ENCODE assay signal across 13 cellular contexts in the genomic region with DNA sequence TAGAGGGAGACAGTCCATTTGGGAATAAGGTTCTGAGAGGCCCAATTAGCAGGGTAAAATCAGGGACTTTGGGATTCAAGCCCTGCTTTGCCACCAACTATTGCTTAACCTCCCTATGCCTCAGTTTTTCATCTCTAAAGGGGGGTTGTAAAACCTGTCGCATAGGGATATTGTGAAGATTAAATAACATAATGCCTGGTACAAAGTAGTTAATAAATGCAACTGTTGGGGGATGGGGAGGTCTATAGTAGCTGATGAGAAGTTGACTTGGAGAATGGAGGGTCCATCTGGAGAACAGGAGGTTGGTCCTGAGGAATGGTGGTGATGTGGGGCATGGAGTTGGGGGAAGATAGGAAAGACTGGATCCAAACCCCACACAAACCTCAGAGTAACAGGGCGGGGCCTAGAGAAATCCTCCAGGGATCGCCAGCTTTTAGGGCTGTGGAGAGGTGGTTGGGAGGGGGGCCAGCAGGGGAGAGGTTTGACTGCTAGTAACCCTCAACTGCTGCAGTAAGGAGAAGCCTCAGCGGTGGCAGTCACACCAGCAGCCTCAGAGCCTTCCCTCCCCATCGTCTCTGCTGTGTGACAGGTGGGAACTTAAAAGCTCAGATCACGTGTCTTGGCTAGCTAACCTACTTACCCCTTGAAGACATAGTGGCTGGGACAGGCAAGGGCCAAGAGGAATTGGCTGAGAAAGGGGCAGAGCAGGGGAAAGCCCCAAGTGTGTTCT. TPM values are rescaled to one million over a fixed set of nuclear protein-coding genes. Genes with fewer than 3 reads are reported as not detected.
DNase-seq lines count a peak whose midpoint lies in the region; ATAC-seq and TF ChIP-seq lines count a peak whose summit lies in the region.
"Had no signal": no experiment of that assay in that cellular context is flagged by ENCODE, and none has a peak within 500 bp of the region (broad histone marks: within the 10 kb centered on the region; RNA-seq: fewer than 3 reads in every experiment).

No MANE protein-coding gene starts in this region.

- peaks cover 60% of the 10 kb centered on the region for H3K27me3 ChIP-seq in HUES6 (ENCODE audit: control insufficient read depth, insufficient read depth, low read length)
- no peaks in the 10 kb centered on the region for H3K27me3 ChIP-seq in ovary

- no TSS peak for BruUV-seq in Calu3 (replicated peaks; lab: Mats Ljungman, UMichigan)

- H3K36me3 Mint-ChIP-seq in Calu3 (ENCODE audit: insufficient read depth, unreplicated experiment) (peaks cover 6% of the 10 kb centered on the region), activated B cell treated with CpG ODN at 0.5 μM for 24 hours (ENCODE audit: low read depth) (no peaks in the 10 kb centered on the region), naive B cell (no peaks in the 10 kb centered on the region)

- intact Hi-C loops in Calu3 (cut with micrococcal nuclease; ENCODE audit: unreplicated experiment) = no loop called here
- intact Hi-C loops in activated B cell treated with CpG ODN at 0.5 μM for 24 hours (cut with micrococcal nuclease) = loop anchor here (5.0 kb wide), 1 partner anchor 135 kb away; no protein-coding TSS in a partner anchor
- intact Hi-C loops in ovary (cut with DNase I) = no loop called here

- H3K4me1 ChIP-seq in HUES6 (ENCODE audit: control insufficient read depth, insufficient read depth, low read length) = peaks cover 21% of the 10 kb centered on the region
- H3K4me1 ChIP-seq in ovary (ENCODE audit: insufficient read depth) = peaks cover 6% of the 10 kb centered on the region

- H3K9me3 Mint-ChIP-seq in Calu3 (ENCODE audit: low read depth, unreplicated experiment) (no peaks in the 10 kb centered on the region), activated B cell treated with CpG ODN at 0.5 μM for 24 hours (no peaks in the 10 kb centered on the region), naive B cell (peaks cover 0 to 5% (median 0%) of the 10 kb centered on the region in 7 donors)
- H3K9me3 Mint-ChIP-seq: dendritic cell treated with granulocyte-macrophage colony-stimulating factor and Interleukin-4, amounts not matched to agents 40 ng/mL and 50 ng/mL, for 4 days had no signal

- TF ChIP-seq POLR2A in ovary (IDR thresholded peaks at IDR 0.05) = no peak

- H3K9me3 ChIP-seq in HUES6 (ENCODE audit: control insufficient read depth, insufficient read depth, low read depth, low read length) = no peaks in the 10 kb centered on the region
- H3K9me3 ChIP-seq in ovary = no peaks in the 10 kb centered on the region
- H3K9me3 ChIP-seq: gastrocnemius medialis had no signal

- H3K27ac Mint-ChIP-seq in Calu3 (ENCODE audit: unreplicated experiment) (no peak overlapping the region), activated B cell treated with CpG ODN at 0.5 μM for 24 hours (no peak overlapping the region), naive B cell (no peak overlapping the region)
- H3K27ac Mint-ChIP-seq: dendritic cell treated with granulocyte-macrophage colony-stimulating factor and Interleukin-4, amounts not matched to agents 40 ng/mL and 50 ng/mL, for 4 days had no signal

- WGBS in ovary, 3 donors = 60 to 68% (median 61%) methylated on average over 6 of the region's 6 CpGs

- H3K4me1 Mint-ChIP-seq in Calu3 (ENCODE audit: low read depth, unreplicated experiment) (no peaks in the 10 kb centered on the region), activated B cell treated with CpG ODN at 0.5 μM for 24 hours (peaks cover 12% of the 10 kb centered on the region), naive B cell (peaks cover 12 to 17% (median 16%) of the 10 kb centered on the region in 3 donors)

- H3K27ac ChIP-seq in HUES6 (ENCODE audit: low read depth, low read length) = no peak overlapping the region
- H3K27ac ChIP-seq in ovary = no peak overlapping the region
- H3K27ac ChIP-seq: gastrocnemius medialis had no signal

- H3K4me3 Mint-ChIP-seq in Calu3 (ENCODE audit: low read depth, unreplicated experiment) = peak overlapping the region; percentile 56
- H3K4me3 Mint-ChIP-seq in activated B cell treated with CpG ODN at 0.5 μM for 24 hours = peak overlapping the region; percentile 42
- H3K4me3 Mint-ChIP-seq in naive B cell = peak overlapping the region; percentile 16 to 88 (median 77)

- no peak overlapping the region for H3K9ac ChIP-seq in HUES6 (ENCODE audit: low read length)

- ATAC-seq in activated B cell treated with CpG ODN at 0.5 μM for 24 hours (ENCODE audit: low read depth) = no peak
- ATAC-seq in naive B cell (ENCODE audit: low read depth in 2 of 2) = peak in 1 of 2 donors; percentile 20
- ATAC-seq in HG03139 (IDR thresholded peaks at IDR 0.05; ENCODE audit: unreplicated experiment) = no peak
- ATAC-seq in HG03135 (IDR thresholded peaks at IDR 0.05; ENCODE audit: unreplicated experiment) = no peak

- H3K4me3 ChIP-seq in HUES6 (ENCODE audit: low read depth, low read length) (0 out of 2 replicates have a peak overlapping the region, but pooled peaks have one; percentile 80), ovary (no peak overlapping the region)

- CTCF ChIA-PET in Calu3 (lab: Charles Lee) = interaction anchor here (0.9 kb wide), 1 partner anchor 21 kb away, joined by 3 read pairs; the partner anchor contains the start of gene NLRX1
- CTCF ChIA-PET in activated B cell treated with CpG ODN at 0.5 μM for 24 hours (lab: Charles Lee) = no interaction called here

- TF ChIP-seq EP300 in ovary (IDR thresholded peaks at IDR 0.05) = no peak

- TF ChIP-seq CTCF in Calu3 (IDR thresholded peaks at IDR 0.05; ENCODE audit: unreplicated experiment) (no peak), activated B cell treated with CpG ODN at 0.5 μM for 24 hours (IDR thresholded peaks at IDR 0.05) (no peak), ovary (IDR thresholded peaks at IDR 0.05) (no peak)

- H3K27me3 Mint-ChIP-seq in Calu3 (ENCODE audit: unreplicated experiment) = peaks cover 50% of the 10 kb centered on the region
- peaks cover 51% of the 10 kb centered on the region for H3K27me3 Mint-ChIP-seq in activated B cell treated with CpG ODN at 0.5 μM for 24 hours
- H3K27me3 Mint-ChIP-seq in naive B cell = peaks cover 57 to 75% (median 62%) of the 10 kb centered on the region in 3 donors

- no peaks in the 10 kb centered on the region for H3K36me3 ChIP-seq in HUES6 (ENCODE audit: control insufficient read depth, insufficient read depth, low read length)
- H3K36me3 ChIP-seq in ovary = no peaks in the 10 kb centered on the region
- H3K36me3 ChIP-seq: gastrocnemius medialis had no signal

- POLR2A ChIA-PET in activated B cell treated with CpG ODN at 0.5 μM for 24 hours (lab: Charles Lee) = interaction anchor here (4.3 kb wide), 1 partner anchor 53 kb away, joined by 13 read pairs; a partner anchor contains a TSS

- DNase-seq in Calu3 (no peak), activated B cell treated with CpG ODN at 0.5 μM for 24 hours (no peak), naive B cell (no peak), ovary (no peak), HuH-7.5 (ENCODE audit: low spot score) (no peak)
- DNase-seq: activated effector memory CD4-positive, alpha-beta T cell treated with anti-CD3 and anti-CD28 coated beads, Interleukin-2, amount 50 U/mL, for 16 hours; gastrocnemius medialis; trophoblast cell had no signal

RNA-seq across cellular contexts. Expression of gene ABCG4, which starts 1.1 kb away (rescaled TPM):
- total RNA-seq in Calu3 (2022) = not detected in 2 replicates
- total RNA-seq in activated B cell treated with CpG ODN at 0.5 μM for 24 hours = not detected in 2 replicates
- polyA plus RNA-seq in naive B cell (ENCODE audit: low read depth in 6 of 6) = not detected
- under 1 TPM in 4 of 7 donors, not detected in 3; 0.10 to 0.80 (median 0.32) TPM for total RNA-seq in ovary
- polyA plus RNA-seq in ovary = 1 to 10 TPM in 1 of 2 donors, under 1 TPM in 1; 0.06 to 1.3 TPM
- total RNA-seq: Daoy, gastrocnemius medialis had no signal

RNA-seq across cellular contexts. Expression of gene NLRX1, which starts 20.8 kb away (rescaled TPM):
- total RNA-seq in Calu3 (2022) (5.5 and 6.7 TPM in 2 replicates), activated B cell treated with CpG ODN at 0.5 μM for 24 hours (9.8 TPM in 2 replicates), ovary (10 to 100 TPM in 3 of 7 donors, 1 to 10 TPM in 4; 4.4 to 13.4 (median 9.4) TPM)
- polyA plus RNA-seq in naive B cell (ENCODE audit: low read depth in 6 of 6) (1 to 10 TPM; 2.1 to 4.1 (median 2.8) TPM), ovary (1 to 10 TPM; 3.1 to 6.1 TPM)

RNA-seq across cellular contexts. Expression of gene HINFP, which starts 26.4 kb away (rescaled TPM):
- 21.8 and 22.6 TPM in 2 replicates for total RNA-seq in Calu3 (2022)
- total RNA-seq in activated B cell treated with CpG ODN at 0.5 μM for 24 hours = 47.8 and 62.6 TPM in 2 replicates
- 10 to 100 TPM in 3 of 6 donors, 1 to 10 TPM in 3; 7.0 to 19.3 (median 9.9) TPM for polyA plus RNA-seq in naive B cell (ENCODE audit: low read depth in 6 of 6)
- total RNA-seq in ovary = 10 to 100 TPM; 15.2 to 27.9 (median 22.8) TPM
- polyA plus RNA-seq in ovary = 10 to 100 TPM; 17.5 to 20.4 TPM

RNA-seq across cellular contexts. Expression of gene NHERF4, which starts 37.5 kb away (rescaled TPM):
- total RNA-seq in Calu3 (2022) (0.15 TPM in 1 of 2 replicates, not detected in the other), activated B cell treated with CpG ODN at 0.5 μM for 24 hours (0.13 and 0.27 TPM in 2 replicates), ovary (10 to 100 TPM in 1 of 7 donors, 1 to 10 TPM in 1, under 1 TPM in 3, not detected in 2; 0.32 to 27.5 (median 0.95) TPM)
- polyA plus RNA-seq in naive B cell (ENCODE audit: low read depth in 6 of 6) (not detected), ovary (under 1 TPM in 1 of 2 donors, not detected in 1; 0.11 TPM)
- total RNA-seq: Daoy had no signal

RNA-seq across cellular contexts. Expression of gene C2CD2L, which starts 40.6 kb away (rescaled TPM):
- total RNA-seq in Calu3 (2022) (7.8 and 9.5 TPM in 2 replicates), activated B cell treated with CpG ODN at 0.5 μM for 24 hours (6.5 and 6.7 TPM in 2 replicates), ovary (10 to 100 TPM in 1 of 7 donors, 1 to 10 TPM in 6; 4.4 to 13.6 (median 8.8) TPM)
- polyA plus RNA-seq in naive B cell (ENCODE audit: low read depth in 6 of 6) (1 to 10 TPM in 5 of 6 donors, under 1 TPM in 1; 0.55 to 3.8 (median 2.0) TPM), ovary (1 to 10 TPM; 2.8 to 5.5 TPM)
